In the genomic region with DNA sequence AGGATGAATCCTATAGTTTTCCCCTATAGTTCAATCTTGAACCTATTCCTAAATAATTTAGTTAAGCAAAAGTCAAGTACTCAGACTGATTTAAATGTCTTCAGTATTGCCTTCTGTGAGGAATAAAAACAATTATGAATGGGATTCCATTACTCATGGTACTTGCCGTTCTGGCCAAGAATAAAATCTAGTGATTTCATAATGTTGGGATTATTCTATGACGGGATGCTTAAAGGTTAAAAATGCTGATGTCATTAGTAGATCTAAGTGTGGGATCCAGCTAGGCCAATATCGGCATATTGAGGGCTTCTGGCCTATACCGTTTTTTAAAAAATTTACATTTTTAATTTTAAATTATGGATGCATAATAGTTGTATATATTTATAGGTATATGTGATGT, we compare ENCODE assay signal across 21 cellular contexts. TPM values are rescaled to one million over a fixed set of nuclear protein-coding genes. Genes with fewer than 3 reads are reported as not detected.
DNase-seq lines count a peak whose midpoint lies in the region; ATAC-seq and TF ChIP-seq lines count a peak whose summit lies in the region.
"Had no signal": no experiment of that assay in that cellular context is flagged by ENCODE, and none has a peak within 500 bp of the region (broad histone marks: within the 10 kb centered on the region; RNA-seq: fewer than 3 reads in every experiment).

No MANE protein-coding gene starts in this region.

- TF ChIP-seq CTCF in fibroblast of the aortic adventitia (IDR thresholded peaks at IDR 0.05; ENCODE audit: insufficient read depth, low read length) (no peak), tibial nerve (IDR thresholded peaks at IDR 0.05) (no peak)

- no peaks in the 10 kb centered on the region for H3K9me3 ChIP-seq in GM23248 (ENCODE audit: low read depth)
- no peaks in the 10 kb centered on the region for H3K9me3 ChIP-seq in tibial nerve

- no peak overlapping the region for H3K9ac ChIP-seq in GM23248
- H3K9ac ChIP-seq: BLaER1 had no signal

- no peaks in the 10 kb centered on the region for H3K36me3 ChIP-seq in GM23248 (ENCODE audit: low read depth)
- no peaks in the 10 kb centered on the region for H3K36me3 ChIP-seq in tibial nerve

- peaks cover 98% of the 10 kb centered on the region for H3K79me2 ChIP-seq in GM23248 (ENCODE audit: insufficient read depth)

- H3K27ac ChIP-seq in GM23248 (no peak overlapping the region), tibial nerve (peak overlapping the region in 3 of 4 donors; percentile 23 to 89 (median 68))
- H3K27ac ChIP-seq: BLaER1 had no signal

- peak; percentile 59 for DNase-seq in GM23248
- peak; percentile 49 for DNase-seq in fibroblast of gingiva (ENCODE audit: low read depth)
- DNase-seq in fibroblast of the aortic adventitia (ENCODE audit: low read depth), result peak; percentile 49
- DNase-seq in tibial nerve (ENCODE audit: low spot score in 2 of 2), result no peak
- DNase-seq in cerebellum (ENCODE audit: low spot score), result no peak
- no peak for DNase-seq in dermis blood vessel endothelial cell
- DNase-seq: ACHN; CD4-positive, alpha-beta memory T cell; DMS153; DMS79 treated with DMSO at 0.1 percent for 48 hours; EL; GOT3; H7; HFFc6; IMR-90 had no signal

- no peak overlapping the region for H2AFZ ChIP-seq in GM23248

- ATAC-seq in GM21717 (IDR thresholded peaks at IDR 0.05; ENCODE audit: unreplicated experiment), result no peak
- no peak for ATAC-seq in HG02610 (IDR thresholded peaks at IDR 0.05; ENCODE audit: unreplicated experiment)
- ATAC-seq: GM12878, HCT116, K562 had no signal

- WGBS in GM23248 (ENCODE audit: low coverage in 1 of 2, low lambda C conversion rate in 2 of 2, missing lambda C conversion rate in 2 of 2), 2 experiments, result 56 to 61% methylated on average over 4 of the region's 4 CpGs
- WGBS in tibial nerve, 2 donors, result 44 to 47% methylated on average over 4 of the region's 4 CpGs

- peak overlapping the region; percentile 7 for H3K4me2 ChIP-seq in GM23248 (ENCODE audit: unreplicated experiment)

- peak in 1 of 2 donors; percentile 36 for TF ChIP-seq EP300 in tibial nerve (IDR thresholded peaks at IDR 0.05)

- H3K4me1 ChIP-seq in GM23248 (ENCODE audit: insufficient read depth) (peaks cover 39% of the 10 kb centered on the region), tibial nerve (peaks cover 0 to 44% (median 7%) of the 10 kb centered on the region in 4 donors)

- H3K27me3 ChIP-seq in GM23248 (replicated peaks; ENCODE audit: insufficient read depth) (no peaks in the 10 kb centered on the region), tibial nerve (no peaks in the 10 kb centered on the region)
- H3K27me3 ChIP-seq: BLaER1 had no signal

- TF ChIP-seq POLR2A in tibial nerve (IDR thresholded peaks at IDR 0.05), result no peak

- no peak overlapping the region for H3K4me3 ChIP-seq in GM23248
- no peak overlapping the region for H3K4me3 ChIP-seq in fibroblast of the aortic adventitia (ENCODE audit: low read depth, low read length)
- no peak overlapping the region for H3K4me3 ChIP-seq in tibial nerve
- H3K4me3 ChIP-seq: BLaER1, GM12878, K562 had no signal

- no peaks in the 10 kb centered on the region for H4K20me1 ChIP-seq in GM23248 (ENCODE audit: insufficient read depth)
- H4K20me1 ChIP-seq: BLaER1 had no signal

- H3K9me2 ChIP-seq in GM23248 (ENCODE audit: insufficient read depth), result no peaks in the 10 kb centered on the region

- in situ Hi-C loops in GM23248 (cut with MboI), result loop anchor here (25.0 kb wide), 1 partner anchor 535 kb away; no protein-coding TSS in a partner anchor

- H3F3A ChIP-seq in GM23248 (ENCODE audit: insufficient read depth), result peaks cover 6% of the 10 kb centered on the region; the same call in 1 of the 2 replicates

RNA-seq across cellular contexts. Expression of gene BPGM, which starts 5.3 kb away (rescaled TPM):
- total RNA-seq in GM23248 (2014; rRNA removed; shearing (Covaris generic)), result 33.3 and 37.4 TPM in 2 replicates
- 41.3 and 41.6 TPM in 2 replicates for polyA plus RNA-seq in GM23248 (2016; fragmentation: Nextera tagmentation; extraction: Ambion mirVana)
- total RNA-seq in fibroblast of the aortic adventitia (ENCODE audit: low replicate concordance), result 20.0 and 52.4 TPM in 2 replicates
- 10 to 100 TPM in 3 of 4 donors, 1 to 10 TPM in 1; 8.8 to 24.9 (median 24.0) TPM for total RNA-seq in tibial nerve
- 25.4 TPM for total RNA-seq in cerebellum
- 20.3 and 20.6 TPM in 2 replicates for total RNA-seq in dermis blood vessel endothelial cell

Comparison
In these comparisons a context has a peak if more than half of its experiments do, and no peak if none do; other contexts are left out.
1. DNase-seq: peak in GM23248 (single experiment), fibroblast of gingiva (single experiment) and fibroblast of the aortic adventitia (single experiment); none in tibial nerve (0 of 2), cerebellum (single experiment) and dermis blood vessel endothelial cell (single experiment).